16 cellular contexts compared by ENCODE assay signal in the genomic region with DNA sequence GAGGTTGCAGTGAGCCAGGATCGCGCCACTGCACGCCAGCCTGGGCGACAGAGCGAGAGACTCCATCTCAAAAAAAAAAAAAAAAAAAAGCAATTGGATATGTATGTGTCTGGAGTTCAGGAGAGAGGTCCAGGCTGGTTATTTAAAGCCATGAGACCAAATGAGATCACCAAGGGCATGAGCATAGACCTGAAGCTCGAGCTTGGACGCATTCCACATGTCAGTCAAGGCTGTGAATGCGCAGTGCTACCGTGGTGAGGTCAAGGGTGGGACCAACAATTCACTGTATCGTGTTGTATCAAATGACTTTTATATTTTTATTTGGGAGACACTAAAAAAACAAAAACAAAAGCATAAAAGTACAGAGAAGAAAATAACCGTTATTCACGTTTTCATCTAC. TPM values are rescaled to one million over a fixed set of nuclear protein-coding genes. Genes with fewer than 3 reads are reported as not detected.
DNase-seq lines count a peak whose midpoint lies in the region; ATAC-seq and TF ChIP-seq lines count a peak whose summit lies in the region.
"Had no signal": no experiment of that assay in that cellular context is flagged by ENCODE, and none has a peak within 500 bp of the region (broad histone marks: within the 10 kb centered on the region; RNA-seq: fewer than 3 reads in every experiment).

No MANE protein-coding gene starts in this region.

- no peak overlapping the region for H3K4ac ChIP-seq in trophoblast cell (ENCODE audit: low read depth, low read length)

- H3K4me1 ChIP-seq in right atrium auricular region (no peaks in the 10 kb centered on the region), left ventricle myocardium inferior (peaks cover 15% of the 10 kb centered on the region), trophoblast cell (ENCODE audit: control insufficient read depth in 1 of 2, insufficient read depth in 2 of 2, low read length in 2 of 2) (peaks cover 22 to 31% of the 10 kb centered on the region in 2 experiments)

- H3K9me3 ChIP-seq in right atrium auricular region (no peaks in the 10 kb centered on the region), left ventricle myocardium inferior (replicated peaks) (no peaks in the 10 kb centered on the region), trophoblast cell (ENCODE audit: insufficient read depth, low read depth, low read length) (no peaks in the 10 kb centered on the region)
- H3K9me3 ChIP-seq: BLaER1 treated with 17β-estradiol and CSF1 and Interleukin-3, amounts not matched to agents 10 nM and 100 nM had no signal

- H4K12ac ChIP-seq in trophoblast cell (ENCODE audit: low read depth, low read length): no peak overlapping the region

- no peak overlapping the region for H3K4me2 ChIP-seq in trophoblast cell (ENCODE audit: low read length)
- H3K4me2 ChIP-seq: BLaER1 treated with 17β-estradiol and CSF1 and Interleukin-3, amounts not matched to agents 10 nM and 100 nM had no signal

- H2BK12ac ChIP-seq in trophoblast cell (ENCODE audit: low read length): peak overlapping the region; percentile 89

- no peak overlapping the region for H3K14ac ChIP-seq in trophoblast cell (ENCODE audit: low read length)

- H2BK120ac ChIP-seq in trophoblast cell (ENCODE audit: insufficient read depth, low read length, poor library complexity): no peak overlapping the region

- H3K27ac ChIP-seq in right atrium auricular region (no peak overlapping the region), left ventricle myocardium inferior (replicated peaks) (peak overlapping the region; percentile 20), trophoblast cell (ENCODE audit: low read depth, low read length) (no peak overlapping the region)
- H3K27ac ChIP-seq: BLaER1 treated with 17β-estradiol and CSF1 and Interleukin-3, amounts not matched to agents 10 nM and 100 nM had no signal

- H3K79me2 ChIP-seq in trophoblast cell (ENCODE audit: control insufficient read depth, insufficient read depth, low read length, poor library complexity): peaks cover 11% of the 10 kb centered on the region

- no peak for TF ChIP-seq CTCF in right atrium auricular region (IDR thresholded peaks at IDR 0.05)
- TF ChIP-seq CTCF in left ventricle myocardium inferior (IDR thresholded peaks at IDR 0.05; ENCODE audit: borderline replicate concordance): no peak

- H3K36me3 ChIP-seq in right atrium auricular region: no peaks in the 10 kb centered on the region
- no peaks in the 10 kb centered on the region for H3K36me3 ChIP-seq in left ventricle myocardium inferior
- no peaks in the 10 kb centered on the region for H3K36me3 ChIP-seq in trophoblast cell (ENCODE audit: control insufficient read depth in 1 of 2, insufficient read depth in 2 of 2, low read length in 2 of 2)
- H3K36me3 ChIP-seq: BLaER1 treated with 17β-estradiol and CSF1 and Interleukin-3, amounts not matched to agents 10 nM and 100 nM had no signal

- peak overlapping the region; percentile 69 for H4K91ac ChIP-seq in trophoblast cell (ENCODE audit: low read depth, low read length)

- no peak overlapping the region for H2BK5ac ChIP-seq in trophoblast cell (ENCODE audit: low read depth, low read length, poor library complexity)

- no peak overlapping the region for H3K18ac ChIP-seq in trophoblast cell (ENCODE audit: low read length)

- intact Hi-C loops in Right ventricle myocardium superior (cut with DNase I): no loop called here
- intact Hi-C loops in left ventricle myocardium inferior (cut with micrococcal nuclease): no loop called here

- H3K9ac ChIP-seq in trophoblast cell (ENCODE audit: low read length): no peak overlapping the region
- H3K9ac ChIP-seq: BLaER1 treated with 17β-estradiol and CSF1 and Interleukin-3, amounts not matched to agents 10 nM and 100 nM had no signal

- DNase-seq in Right ventricle myocardium superior (no peak), right atrium auricular region (ENCODE audit: low spot score) (no peak), left ventricle myocardium inferior (peak; percentile 45), trophoblast cell (no peak)
- DNase-seq in stimulated activated naive CD8-positive, alpha-beta T cell treated with anti-CD3 and anti-CD28 coated beads, Interleukin-15, Interleukin-2, amounts not matched to agents 100 U/mL and 50 U/mL, for 24 hours: no peak
- DNase-seq: 8988T; Calu3; CD8-positive, alpha-beta T cell; DMS79 treated with DMSO at 0.1 percent for 48 hours; H9 had no signal

- ATAC-seq in Right ventricle myocardium superior (ENCODE audit: poor library complexity) (peak; percentile 84), HG03571 (IDR thresholded peaks at IDR 0.05; ENCODE audit: unreplicated experiment) (no peak), GM21423 (IDR thresholded peaks at IDR 0.05; ENCODE audit: unreplicated experiment) (no peak)
- ATAC-seq in stimulated activated naive CD8-positive, alpha-beta T cell treated with anti-CD3 and anti-CD28 coated beads, Interleukin-15, Interleukin-2, amounts not matched to agents 100 U/mL and 50 U/mL, for 24 hours: no peak
- ATAC-seq: CD8-positive, alpha-beta T cell; GM12878 had no signal

- no peak overlapping the region for H3K23ac ChIP-seq in trophoblast cell (ENCODE audit: low read length)

- H3K27me3 ChIP-seq in right atrium auricular region: no peaks in the 10 kb centered on the region
- no peaks in the 10 kb centered on the region for H3K27me3 ChIP-seq in left ventricle myocardium inferior (ENCODE audit: low read depth)
- no peaks in the 10 kb centered on the region for H3K27me3 ChIP-seq in trophoblast cell (ENCODE audit: insufficient read depth, low read length)
- H3K27me3 ChIP-seq: BLaER1 treated with 17β-estradiol and CSF1 and Interleukin-3, amounts not matched to agents 10 nM and 100 nM had no signal

- peaks cover 30% of the 10 kb centered on the region for H3K79me1 ChIP-seq in trophoblast cell (ENCODE audit: low read length)

- H4K8ac ChIP-seq in trophoblast cell (ENCODE audit: low read depth, low read length): no peak overlapping the region

- H3K4me3 ChIP-seq in right atrium auricular region (no peak overlapping the region), left ventricle myocardium inferior (no peak overlapping the region), trophoblast cell (ENCODE audit: low read depth, low read length) (no peak overlapping the region)
- H3K4me3 ChIP-seq: BLaER1 treated with 17β-estradiol and CSF1 and Interleukin-3, amounts not matched to agents 10 nM and 100 nM; GM12878 had no signal

- no peak overlapping the region for H2AK5ac ChIP-seq in trophoblast cell (ENCODE audit: low read length)

- H2AFZ ChIP-seq in trophoblast cell (ENCODE audit: insufficient read depth, low read length, poor library complexity): no peak overlapping the region

- WGBS in trophoblast cell (ENCODE audit: extremely low coverage, insufficient coverage, insufficient read length): no CpG with 5 or more reads among the region's 12 CpGs

RNA-seq across cellular contexts. Expression of a gene that starts 29.1 kb away (rescaled TPM):
- 10.4 TPM for total RNA-seq in Right ventricle myocardium superior
- 10 to 100 TPM in 1 of 2 donors, 1 to 10 TPM in 1; 7.2 to 16.8 TPM for total RNA-seq in right atrium auricular region
- total RNA-seq in left ventricle myocardium inferior: 11.2 TPM
- 153 and 164 TPM in 2 replicates for polyA plus RNA-seq in trophoblast cell (2013)
- total RNA-seq: B cell had no signal

RNA-seq across cellular contexts. Expression of a gene that starts 35.8 kb away (rescaled TPM):
- total RNA-seq in Right ventricle myocardium superior: 0.24 TPM
- total RNA-seq in right atrium auricular region: not detected
- 1.7 TPM for total RNA-seq in left ventricle myocardium inferior
- 2.2 TPM in 2 replicates for polyA plus RNA-seq in trophoblast cell (2013)
- total RNA-seq: H1, H9 had no signal
- polyA plus RNA-seq: H1 had no signal
